ENCODE assay signal across 12 cellular contexts in the genomic region with DNA sequence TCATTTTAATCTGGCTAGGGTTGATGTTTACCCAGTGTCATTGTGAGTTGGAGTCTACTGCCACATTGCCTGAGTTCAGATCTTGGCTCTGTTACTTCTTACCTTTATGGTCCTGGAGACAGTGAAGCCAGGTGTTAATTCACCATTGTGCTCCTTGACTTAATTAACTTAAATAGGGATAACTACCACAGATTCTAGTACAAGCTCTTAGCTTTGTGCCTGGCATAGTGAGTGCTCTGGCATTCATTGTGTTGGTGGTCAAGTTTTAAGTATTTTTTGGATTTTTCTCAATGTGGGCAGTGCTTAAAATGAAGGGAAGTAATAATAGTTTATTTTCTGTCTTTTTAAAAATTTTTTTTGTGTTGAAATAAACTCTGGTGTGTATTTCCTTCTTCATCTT. TPM values are rescaled to one million over a fixed set of nuclear protein-coding genes. Genes with fewer than 3 reads are reported as not detected.
DNase-seq lines count a peak whose midpoint lies in the region; ATAC-seq and TF ChIP-seq lines count a peak whose summit lies in the region.
"Had no signal": no experiment of that assay in that cellular context is flagged by ENCODE, and none has a peak within 500 bp of the region (broad histone marks: within the 10 kb centered on the region; RNA-seq: fewer than 3 reads in every experiment).

No MANE protein-coding gene starts in this region.

- no peaks in the 10 kb centered on the region for H3K27me3 ChIP-seq in CD4-positive, alpha-beta T cell (ENCODE audit: control insufficient read depth, insufficient read depth, low read length)
- H3K27me3 ChIP-seq in KMS-11 (ENCODE audit: insufficient read depth, low read depth): no peaks in the 10 kb centered on the region
- no peaks in the 10 kb centered on the region for H3K27me3 ChIP-seq in mammary epithelial cell (ENCODE audit: insufficient read depth, low read length)

- H3K27ac ChIP-seq in CD4-positive, alpha-beta T cell (ENCODE audit: low read depth, low read length): peak overlapping the region; percentile 2
- H3K27ac ChIP-seq in KMS-11 (0 out of 2 replicates have a peak overlapping the region, but pooled peaks have one; percentile 5), mammary epithelial cell (ENCODE audit: insufficient read depth, low read depth, low read length) (no peak overlapping the region)

- in situ Hi-C loops in mammary epithelial cell (cut with MboI; ENCODE audit: low sequenced_read_pairs in 2 of 2): no loop called here

- no peaks in the 10 kb centered on the region for H3K27me3 Mint-ChIP-seq in CD4-positive, alpha-beta T cell
- no peaks in the 10 kb centered on the region for H3K27me3 Mint-ChIP-seq in natural killer cell treated with Interleukin-12 subunit alpha and Interleukin-12 subunit beta and Interleukin-15 and Interleukin-18, amount 100 ng/mL, for 72 hours

- peaks cover 79% of the 10 kb centered on the region for H4K20me1 ChIP-seq in KMS-11 (ENCODE audit: insufficient read depth)
- H4K20me1 ChIP-seq in mammary epithelial cell (ENCODE audit: insufficient read depth, low read length): peaks cover 54% of the 10 kb centered on the region

- H3K4me2 ChIP-seq in KMS-11 (peak overlapping the region; percentile 81), mammary epithelial cell (ENCODE audit: insufficient read depth, low read depth, low read length) (peak overlapping the region; percentile 88)

- H3K4me3 ChIP-seq in KMS-11 (IDR thresholded peaks at IDR 0.05; ENCODE audit: insufficient read depth, low read depth, low read length): no peak overlapping the region
- peak overlapping the region in 2 of 3 experiments; percentile 67 to 82 for H3K4me3 ChIP-seq in mammary epithelial cell (replicated peaks in 1 of 3; ENCODE audit: insufficient read depth in 1 of 3, low read depth in 2 of 3, low read length in 3 of 3)

- BruUV-seq in mammary epithelial cell (replicated peaks; lab: Mats Ljungman, UMichigan): no TSS peak

- no peak for ATAC-seq in CD4-positive, alpha-beta T cell (ENCODE audit: poor library complexity)
- no peak for ATAC-seq in natural killer cell treated with Interleukin-12 subunit alpha and Interleukin-12 subunit beta and Interleukin-15 and Interleukin-18, amount 100 ng/mL, for 72 hours
- no peak for ATAC-seq in GM21423 (IDR thresholded peaks at IDR 0.05; ENCODE audit: unreplicated experiment)
- ATAC-seq in GM18517 (IDR thresholded peaks at IDR 0.05; ENCODE audit: unreplicated experiment): no peak
- ATAC-seq in GM19463 (IDR thresholded peaks at IDR 0.05; ENCODE audit: unreplicated experiment): no peak

- intact Hi-C loops in CD4-positive, alpha-beta T cell (cut with DNase I, micrococcal nuclease): loop anchor here in 1 of 2 experiments (2.0 kb wide), 1 partner anchor 17 kb away; no protein-coding TSS in a partner anchor
- intact Hi-C loops in mammary epithelial cell (cut with micrococcal nuclease): loop anchor here (10.0 kb wide), 1 partner anchor 131 kb away; a partner anchor contains a TSS

- H3K36me3 Mint-ChIP-seq in CD4-positive, alpha-beta T cell (ENCODE audit: low read depth): peaks cover 89% of the 10 kb centered on the region
- peaks cover 58% of the 10 kb centered on the region for H3K36me3 Mint-ChIP-seq in natural killer cell treated with Interleukin-12 subunit alpha and Interleukin-12 subunit beta and Interleukin-15 and Interleukin-18, amount 100 ng/mL, for 72 hours

- CTCF ChIA-PET in CD4-positive, alpha-beta T cell (lab: Charles Lee): no interaction called here
- CTCF ChIA-PET in mammary epithelial cell (lab: Charles Lee; ENCODE audit: low non-redundant PET): no interaction called here

- no peak overlapping the region for H2AFZ ChIP-seq in KMS-11 (ENCODE audit: low read depth)
- no peak overlapping the region for H2AFZ ChIP-seq in mammary epithelial cell (ENCODE audit: low read depth, low read length)

- H3K9me3 ChIP-seq in CD4-positive, alpha-beta T cell (ENCODE audit: control insufficient read depth, low read length): no peaks in the 10 kb centered on the region
- H3K9me3 ChIP-seq in mammary epithelial cell (replicated peaks; ENCODE audit: insufficient read depth, low read length): no peaks in the 10 kb centered on the region

- no peak for TF ChIP-seq CTCF in CD4-positive, alpha-beta T cell (IDR thresholded peaks at IDR 0.05)
- TF ChIP-seq CTCF in KMS-11 (conservative IDR thresholded peaks at IDR 0.05; ENCODE audit: low read depth, low read length) (no peak), mammary epithelial cell (conservative IDR thresholded peaks at IDR 0.05 in 1 of 2, IDR thresholded peaks at IDR 0.05 in 1 of 2; ENCODE audit: extremely low read depth in 1 of 2, insufficient read depth in 1 of 2, low read depth in 1 of 2, low read length in 2 of 2) (no peak)

- peaks cover 85% of the 10 kb centered on the region for H3K4me1 Mint-ChIP-seq in CD4-positive, alpha-beta T cell (ENCODE audit: low read depth)
- peaks cover 70 to 73% of the 10 kb centered on the region in 2 donors for H3K4me1 Mint-ChIP-seq in natural killer cell treated with Interleukin-12 subunit alpha and Interleukin-12 subunit beta and Interleukin-15 and Interleukin-18, amount 100 ng/mL, for 72 hours (ENCODE audit: low read depth in 2 of 2)

- peak overlapping the region; percentile 80 for H3K4me3 Mint-ChIP-seq in CD4-positive, alpha-beta T cell
- H3K4me3 Mint-ChIP-seq in natural killer cell treated with Interleukin-12 subunit alpha and Interleukin-12 subunit beta and Interleukin-15 and Interleukin-18, amount 100 ng/mL, for 72 hours: peak overlapping the region; percentile 99

- H3K9ac ChIP-seq in KMS-11 (no peak overlapping the region), mammary epithelial cell (ENCODE audit: insufficient read depth, low read length) (no peak overlapping the region)

- peaks cover 74% of the 10 kb centered on the region for H3K4me1 ChIP-seq in KMS-11 (ENCODE audit: low read depth, poor library complexity, severe bottlenecking)
- peaks cover 42% of the 10 kb centered on the region for H3K4me1 ChIP-seq in mammary epithelial cell (ENCODE audit: insufficient read depth, low read length)

- POLR2A ChIA-PET in CD4-positive, alpha-beta T cell (lab: Charles Lee): interaction anchor here (0.7 kb wide), 1 partner anchor 132 kb away, joined by 3 read pairs; a partner anchor contains a TSS

- peak overlapping the region; percentile 68 for H3K27ac Mint-ChIP-seq in CD4-positive, alpha-beta T cell
- H3K27ac Mint-ChIP-seq in natural killer cell treated with Interleukin-12 subunit alpha and Interleukin-12 subunit beta and Interleukin-15 and Interleukin-18, amount 100 ng/mL, for 72 hours: peak overlapping the region; percentile 15 to 17

- H3K36me3 ChIP-seq in KMS-11 (ENCODE audit: insufficient read depth) (peaks cover 34% of the 10 kb centered on the region; the same call in 1 of the 2 replicates), mammary epithelial cell (ENCODE audit: insufficient read depth, low read length) (peaks cover 32% of the 10 kb centered on the region)

- DNase-seq in CD4-positive, alpha-beta T cell: no peak
- DNase-seq in mammary epithelial cell: no peak
- no peak for DNase-seq in natural killer cell treated with Interleukin-12 subunit alpha and Interleukin-12 subunit beta and Interleukin-15 and Interleukin-18, amount 100 ng/mL, for 72 hours (ENCODE audit: low spot score)
- DNase-seq in EL: no peak
- DNase-seq: activated CD4-positive, alpha-beta T cell treated with anti-CD3 and anti-CD28 coated beads, Interleukin-2, amount 50 U/mL, for 1 hour; DMS53; hypothalamus; NCI-H1436 had no signal

- peaks cover 91% of the 10 kb centered on the region for H3K79me2 ChIP-seq in KMS-11 (ENCODE audit: insufficient read depth, low read depth)
- H3K79me2 ChIP-seq in mammary epithelial cell (ENCODE audit: insufficient read depth, low read length): peaks cover 96% of the 10 kb centered on the region

- dilution Hi-C loops in mammary epithelial cell (cut with HindIII; ENCODE audit: low sequenced_read_pairs): no loop called here

- H3K9me3 Mint-ChIP-seq in CD4-positive, alpha-beta T cell: no peaks in the 10 kb centered on the region
- no peaks in the 10 kb centered on the region for H3K9me3 Mint-ChIP-seq in natural killer cell treated with Interleukin-12 subunit alpha and Interleukin-12 subunit beta and Interleukin-15 and Interleukin-18, amount 100 ng/mL, for 72 hours

RNA-seq across cellular contexts. Expression of a gene that starts 4.6 kb away (rescaled TPM):
- total RNA-seq in CD4-positive, alpha-beta T cell: 100 to 1,000 TPM; 152 to 153 TPM
- total RNA-seq in mammary epithelial cell: 100 to 1,000 TPM in 1 of 2 donors, 10 to 100 TPM in 1; 92.6 to 124 TPM
- 21.6 TPM for polyA plus RNA-seq in mammary epithelial cell
- polyA minus RNA-seq in mammary epithelial cell: 84.4 TPM
- total RNA-seq in natural killer cell treated with Interleukin-12 subunit alpha and Interleukin-12 subunit beta and Interleukin-15 and Interleukin-18, amount 100 ng/mL, for 72 hours: 10 to 100 TPM; 65.5 to 72.6 TPM
